Comparison of ENCODE assay signal across 25 cellular contexts in the genomic region with DNA sequence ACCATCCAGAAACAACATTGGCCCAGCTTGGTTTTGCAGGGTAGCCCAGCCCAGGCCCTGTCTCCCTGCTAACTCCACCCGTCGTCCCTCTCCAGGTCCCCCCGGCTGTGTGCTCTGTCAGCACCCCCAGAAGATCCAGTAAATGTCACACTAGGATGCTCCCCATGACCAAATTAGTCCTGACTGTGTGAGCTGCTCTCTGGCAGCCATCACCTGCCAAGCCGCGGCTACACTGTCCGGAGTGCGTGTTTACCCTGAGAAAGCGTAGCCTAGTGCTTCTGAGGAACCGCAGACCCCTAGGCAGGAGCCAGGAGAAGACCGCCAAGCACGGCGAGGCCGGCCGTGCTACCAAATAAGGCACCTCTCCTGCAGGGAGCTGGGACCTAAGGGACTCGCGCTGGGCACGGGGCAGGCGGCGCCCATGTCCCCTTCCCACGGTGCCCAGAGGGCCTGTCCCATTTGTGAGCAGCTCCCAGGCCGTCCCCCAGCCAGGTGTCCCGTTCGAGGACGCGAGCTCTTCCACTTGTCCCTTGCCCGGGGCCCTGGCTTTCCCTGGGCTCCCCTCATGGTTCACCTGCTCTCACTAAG.
"Had no signal": no experiment of that assay in that cellular context is flagged by ENCODE, and none has a peak within 500 bp of the region (broad histone marks: within the 10 kb centered on the region; RNA-seq: fewer than 3 reads in every experiment).

No MANE protein-coding gene starts in this region.

- H3K27me3 ChIP-seq: pancreas, testis had no signal

- H3K4me1 Mint-ChIP-seq: activated naive CD4-positive, alpha-beta T cell treated with anti-CD3 and anti-CD28 coated beads, Interleukin-2, amount 50 U/mL, for 24 hours; activated T-helper 17 cell treated with anti-CD3 and anti-CD28 coated beads, Interleukin-2, amount 50 U/mL, for 72 hours; central memory CD8-positive, alpha-beta T cell; endodermal cell; memory B cell; nephron; stimulated activated naive B cell treated with anti-CD40 and anti-IgM and Interleukin-4, amounts not matched to agents 10 μg/mL and 1 μg/mL and 100 μg/mL, for 72 hours had no signal

- H3K36me3 ChIP-seq: pancreas, prostate gland had no signal

- H3K4me1 ChIP-seq: pancreas, prostate gland had no signal

- H3K27ac Mint-ChIP-seq: activated CD4-positive, alpha-beta T cell treated with anti-CD3 and anti-CD28 coated beads for 36 hours; activated naive CD4-positive, alpha-beta T cell treated with anti-CD3 and anti-CD28 coated beads, Interleukin-2, amount 50 U/mL, for 24 hours; activated T-helper 17 cell treated with anti-CD3 and anti-CD28 coated beads, Interleukin-2, amount 50 U/mL, for 72 hours; dendritic cell treated with granulocyte-macrophage colony-stimulating factor and Interleukin-4, amounts not matched to agents 40 ng/mL and 50 ng/mL, for 4 days; endodermal cell; memory B cell; nephron; stimulated activated naive B cell treated with anti-CD40 and anti-IgM and Interleukin-4, amounts not matched to agents 10 μg/mL and 1 μg/mL and 100 μg/mL, for 72 hours; T-cell had no signal

- H3K36me3 Mint-ChIP-seq: memory B cell had no signal

- H3K4me3 Mint-ChIP-seq: activated CD4-positive, alpha-beta T cell treated with anti-CD3 and anti-CD28 coated beads for 36 hours; activated naive CD4-positive, alpha-beta T cell treated with anti-CD3 and anti-CD28 coated beads, Interleukin-2, amount 50 U/mL, for 24 hours; activated naive CD8-positive, alpha-beta T cell treated with anti-CD3 and anti-CD28 coated beads, Interleukin-2, amount 50 U/mL, for 24 hours; activated T-cell treated with anti-CD3 and anti-CD28 coated beads, Interleukin-2, amount 50 U/mL, for 24 hours; activated T-helper 17 cell treated with anti-CD3 and anti-CD28 coated beads, Interleukin-2, amount 50 U/mL, for 72 hours; central memory CD8-positive, alpha-beta T cell; dendritic cell treated with granulocyte-macrophage colony-stimulating factor and Interleukin-4, amounts not matched to agents 40 ng/mL and 50 ng/mL, for 4 days; endodermal cell; memory B cell; nephron; stimulated activated naive B cell treated with anti-CD40 and anti-IgM and Interleukin-4, amounts not matched to agents 10 μg/mL and 1 μg/mL and 100 μg/mL, for 72 hours; T-cell had no signal

- ATAC-seq: esophagus mucosa; pancreas; stimulated activated naive B cell treated with anti-CD40 and anti-IgM and Interleukin-4, amounts not matched to agents 10 μg/mL and 1 μg/mL and 100 μg/mL, for 72 hours; T-cell had no signal

- DNase-seq: activated CD4-positive, CD25-positive, alpha-beta regulatory T cell; activated CD8-positive, alpha-beta memory T cell treated with anti-CD3 and anti-CD28 coated beads, Interleukin-2, amount 50 U/mL, for 48 hours; activated naive CD8-positive, alpha-beta T cell treated with anti-CD3 and anti-CD28 coated beads, Interleukin-2, amount 50 U/mL, for 24 hours; activated T-cell treated with anti-CD3 and anti-CD28 coated beads, Interleukin-2, amount 50 U/mL, for 24 hours; amygdala; endodermal cell; foreskin fibroblast; head of caudate nucleus; kidney; midbrain; pancreas; stimulated activated CD4-positive, alpha-beta T cell treated with anti-CD3 and anti-CD28 coated beads, Interleukin-2, amount 100 ng/mL, for 24 hours; stimulated activated naive B cell treated with anti-CD40 and anti-IgM and Interleukin-4, amounts not matched to agents 10 μg/mL and 1 μg/mL and 100 μg/mL, for 72 hours; T-cell; testis; trophoblast cell had no signal

- H3K27ac ChIP-seq: pancreas, prostate gland, testis had no signal

- H3K9me3 ChIP-seq: prostate gland, testis had no signal

- H3K4me3 ChIP-seq: pancreas, prostate gland, testis had no signal

- H3K27me3 Mint-ChIP-seq: activated naive CD4-positive, alpha-beta T cell treated with anti-CD3 and anti-CD28 coated beads, Interleukin-2, amount 50 U/mL, for 24 hours; activated naive CD8-positive, alpha-beta T cell treated with anti-CD3 and anti-CD28 coated beads, Interleukin-2, amount 50 U/mL, for 24 hours; central memory CD8-positive, alpha-beta T cell; dendritic cell treated with granulocyte-macrophage colony-stimulating factor and Interleukin-4, amounts not matched to agents 40 ng/mL and 50 ng/mL, for 4 days; memory B cell; T-cell had no signal
